In the genomic region with DNA sequence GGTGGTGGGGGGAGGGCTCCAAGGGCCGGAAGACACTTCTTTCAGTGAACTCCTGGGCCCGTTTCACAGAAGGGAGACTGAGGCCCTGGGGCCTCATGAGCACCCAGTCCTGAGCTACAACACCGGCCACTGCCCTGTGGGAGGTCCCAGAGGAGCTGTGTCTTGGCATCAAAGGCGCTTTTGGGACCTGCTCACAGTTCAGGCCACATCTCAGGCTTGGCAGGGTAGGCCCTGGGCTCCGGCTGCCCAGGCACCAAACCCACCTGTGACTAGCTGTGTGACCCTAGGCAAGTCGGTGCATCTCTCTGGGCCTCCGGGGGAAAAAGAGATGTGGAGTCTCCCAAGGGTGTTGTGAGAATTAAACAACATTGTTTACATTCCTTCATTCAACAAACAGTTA, we compare ENCODE assay signal across 31 cellular contexts. TPM values are rescaled to one million over a fixed set of nuclear protein-coding genes. Genes with fewer than 3 reads are reported as not detected.
"Had no signal": no experiment of that assay in that cellular context is flagged by ENCODE, and none has a peak within 500 bp of the region (broad histone marks: within the 10 kb centered on the region; RNA-seq: fewer than 3 reads in every experiment).

No MANE protein-coding gene starts in this region.

- H3K9me3 Mint-ChIP-seq: mesothelial cell of epicardium, nephron had no signal

- H3K4me1 ChIP-seq: parathyroid adenoma, psoas muscle, stomach had no signal

- H3K9me3 ChIP-seq: heart left ventricle, psoas muscle, spleen, stomach, thoracic aorta, transverse colon had no signal

- H3K4me3 Mint-ChIP-seq: mesothelial cell of epicardium, nephron had no signal

- H3K27ac ChIP-seq: heart left ventricle, parathyroid adenoma, psoas muscle, spleen, stomach, thoracic aorta, transverse colon had no signal

- H3K9ac ChIP-seq: parathyroid adenoma had no signal

- H3K79me2 ChIP-seq: parathyroid adenoma had no signal

- H3K36me3 Mint-ChIP-seq: mesothelial cell of epicardium had no signal

- H2AFZ ChIP-seq: parathyroid adenoma had no signal

- ATAC-seq: esophagus mucosa, heart left ventricle, psoas muscle, sciatic nerve had no signal

- H3K4me1 Mint-ChIP-seq: mesothelial cell of epicardium, nephron had no signal

- FAIRE-seq: endometrium, frontal cortex, islet of Langerhans had no signal

- H3K27ac Mint-ChIP-seq: mesothelial cell of epicardium, nephron had no signal

- H3K36me3 ChIP-seq: heart left ventricle, spleen, stomach, thoracic aorta, transverse colon had no signal

- H3K4me3 ChIP-seq: heart left ventricle, psoas muscle, spleen, stomach, thoracic aorta, transverse colon had no signal

- DNase-seq: effector memory CD4-positive, alpha-beta T cell; heart left ventricle; hypothalamus; kidney glomerular epithelial cell; psoas muscle; retina; spleen; stimulated activated CD4-positive, alpha-beta T cell treated with anti-CD3 and anti-CD28 coated beads, Interleukin-15, amount 100 ng/mL, for 24 hours; stimulated activated CD4-positive, alpha-beta T cell treated with anti-CD3 and anti-CD28 coated beads, Interleukin-1b, Interleukin-23, amount 100 ng/mL, for 48 hours; stimulated activated CD4-positive, alpha-beta T cell treated with anti-CD3 and anti-CD28 coated beads, Interleukin-4, amount 100 ng/mL, for 24 hours; stimulated activated naive CD4-positive, alpha-beta T cell; stomach; substantia nigra; transverse colon had no signal

RNA-seq across cellular contexts. Expression of a gene that starts 29.5 kb away (rescaled TPM):
- total RNA-seq: esophagus mucosa, fibroblast of lung, frontal cortex, glomerular endothelial cell, heart left ventricle, lower leg skin, mesothelial cell of epicardium, mucosa of gallbladder, myocyte, omental fat pad, psoas muscle, sciatic nerve, skeletal muscle tissue, spleen, stomach, thoracic aorta, transverse colon, ureter had no signal
- polyA plus RNA-seq: fibroblast of lung, heart left ventricle, psoas muscle, spleen, stomach had no signal

RNA-seq across cellular contexts. Expression of a gene that starts 38.7 kb away (rescaled TPM):
- total RNA-seq: esophagus mucosa, fibroblast of lung, frontal cortex, glomerular endothelial cell, heart left ventricle, lower leg skin, mesothelial cell of epicardium, mucosa of gallbladder, myocyte, omental fat pad, psoas muscle, sciatic nerve, skeletal muscle tissue, spleen, stomach, thoracic aorta, transverse colon, ureter had no signal
- polyA plus RNA-seq: fibroblast of lung, heart left ventricle, psoas muscle, spleen, stomach had no signal
